Comparison of ENCODE assay signal across 1 cellular context in the genomic region with DNA sequence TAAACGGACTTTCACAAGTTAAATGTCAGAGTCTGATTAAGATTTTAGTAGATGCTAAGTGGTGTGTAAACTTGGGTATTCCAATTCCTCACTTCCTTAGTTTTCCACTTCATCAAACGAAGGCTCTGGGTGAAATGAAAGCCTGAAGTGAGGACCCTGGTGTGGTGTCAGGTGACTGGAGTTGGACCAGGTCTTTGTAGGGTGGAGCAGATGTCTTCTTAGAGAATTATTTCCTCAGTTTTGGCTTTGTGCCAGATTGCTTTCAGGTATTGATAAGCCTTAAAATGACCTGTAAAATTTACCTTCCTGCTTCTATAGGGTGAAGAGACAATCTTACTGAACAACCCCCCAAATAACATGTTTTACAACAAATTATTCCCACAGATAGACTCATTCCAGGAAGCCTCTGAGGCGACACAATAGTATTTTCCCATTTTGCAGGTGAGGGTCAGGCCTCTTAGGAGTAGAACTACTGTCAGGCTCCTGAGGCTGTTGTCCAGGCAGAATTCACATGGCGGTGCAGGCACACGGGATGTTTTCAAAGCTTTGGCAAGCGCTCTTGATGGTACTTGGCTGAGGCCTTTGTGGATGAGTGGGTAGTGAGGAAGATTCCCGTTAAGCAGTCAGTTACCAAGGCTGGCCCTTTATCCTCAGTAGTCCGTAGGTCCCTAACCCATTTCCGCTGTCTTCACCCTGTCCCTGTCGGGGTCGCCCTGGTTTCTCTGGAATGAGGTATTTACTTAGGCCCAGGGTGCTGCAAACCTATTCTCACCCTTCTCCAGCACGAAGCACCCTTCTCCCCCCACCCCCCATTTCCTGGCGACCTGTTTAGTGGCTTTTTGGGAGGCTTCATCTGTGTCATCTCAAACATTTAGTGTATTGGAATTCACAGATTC.
TF ChIP-seq lines count a peak whose summit lies in the region.

No MANE protein-coding gene starts in this region.

TF ChIP-seq in endothelial cell of umbilical vein, 7 proteins besides CTCF, POLR2A, EP300 and RAD21:
- TF ChIP-seq, protein P1, sequence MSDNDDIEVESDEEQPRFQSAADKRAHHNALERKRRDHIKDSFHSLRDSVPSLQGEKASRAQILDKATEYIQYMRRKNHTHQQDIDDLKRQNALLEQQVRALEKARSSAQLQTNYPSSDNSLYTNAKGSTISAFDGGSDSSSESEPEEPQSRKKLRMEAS (IDR thresholded peaks at IDR 0.05; ENCODE audit: insufficient read depth, insufficient read length) = no peak
- TF ChIP-seq JUN (IDR thresholded peaks at IDR 0.05; ENCODE audit: borderline replicate concordance, insufficient read depth, insufficient read length, low read depth) = no peak
- no peak for TF ChIP-seq GATA2 (IDR thresholded peaks at IDR 0.05; ENCODE audit: insufficient read depth, insufficient read length, low read depth, low read length)
- no peak for TF ChIP-seq FOS (IDR thresholded peaks at IDR 0.05; ENCODE audit: borderline replicate concordance, insufficient read depth, low read length)
- no peak for TF ChIP-seq POLR2AphosphoS5 (IDR thresholded peaks at IDR 0.05; ENCODE audit: insufficient read depth, low read depth, low read length)
- no peak for TF ChIP-seq EZH2 (IDR thresholded peaks at IDR 0.05; ENCODE audit: borderline replicate concordance, low read depth, low read length, severe bottlenecking)
- no peak for TF ChIP-seq MYC (IDR thresholded peaks at IDR 0.05; ENCODE audit: low read depth, low read length)
